ENCODE assay signal across 18 cellular contexts in genomic region chr3:128287161-128287560, GRCh38.
DNase-seq lines count a peak whose midpoint lies in the region; ATAC-seq and TF ChIP-seq lines count a peak whose summit lies in the region.
"Had no signal": no experiment of that assay in that cellular context is flagged by ENCODE, and none has a peak within 500 bp of the region (broad histone marks: within the 10 kb centered on the region; RNA-seq: fewer than 3 reads in every experiment).

No MANE protein-coding gene starts in this region.

- H4K20me1 ChIP-seq in GM23338 (replicated peaks; ENCODE audit: insufficient read depth): no peaks in the 10 kb centered on the region
- H4K20me1 ChIP-seq in neural progenitor cell (ENCODE audit: low read depth): no peaks in the 10 kb centered on the region

- POLR2A ChIA-PET in activated CD4-positive, alpha-beta T cell treated with anti-CD3 and anti-CD28 coated beads for 36 hours (lab: Charles Lee): no interaction called here

- no peaks in the 10 kb centered on the region for H3K9me3 ChIP-seq in neural progenitor cell (ENCODE audit: low read depth)

- H3K36me3 ChIP-seq in GM23338 (ENCODE audit: insufficient read depth) (no peaks in the 10 kb centered on the region), neural progenitor cell (no peaks in the 10 kb centered on the region)

- H3K9me3 Mint-ChIP-seq in activated CD4-positive, alpha-beta T cell treated with anti-CD3 and anti-CD28 coated beads for 36 hours (ENCODE audit: low read depth): peaks cover 9% of the 10 kb centered on the region
- no peaks in the 10 kb centered on the region; the same call in 2 of the 3 replicates for H3K9me3 Mint-ChIP-seq in GM23338
- no peaks in the 10 kb centered on the region for H3K9me3 Mint-ChIP-seq in central memory CD8-positive, alpha-beta T cell
- H3K9me3 Mint-ChIP-seq in neural progenitor cell: peaks cover 14% of the 10 kb centered on the region
- no peaks in the 10 kb centered on the region for H3K9me3 Mint-ChIP-seq in HFFc6

- H3F3A ChIP-seq in GM23338 (replicated peaks; ENCODE audit: low read depth) (no peaks in the 10 kb centered on the region), neural progenitor cell (ENCODE audit: low read depth) (peaks cover 6% of the 10 kb centered on the region)

- 0 out of 2 replicates have a peak, but pooled peaks cover 3% of the 10 kb centered on the region for H3K9me2 ChIP-seq in GM23338 (ENCODE audit: insufficient read depth)

- TF ChIP-seq CTCF in GM23338 (conservative IDR thresholded peaks at IDR 0.05; ENCODE audit: low read depth in 2 of 2): no peak
- no peak for TF ChIP-seq CTCF in neural progenitor cell (IDR thresholded peaks at IDR 0.05)
- no peak for TF ChIP-seq CTCF in HFFc6 (IDR thresholded peaks at IDR 0.05)
- no peak for TF ChIP-seq CTCF in omental fat pad (IDR thresholded peaks at IDR 0.05)

- H3K27me3 ChIP-seq in GM23338 (ENCODE audit: insufficient read depth) (no peaks in the 10 kb centered on the region), neural progenitor cell (peaks cover under 1% of the 10 kb centered on the region)
- H3K27me3 ChIP-seq: BLaER1 treated with 17β-estradiol and CSF1 and Interleukin-3, amounts not matched to agents 10 nM and 100 nM had no signal

- peaks cover 2% of the 10 kb centered on the region for H3K4me1 Mint-ChIP-seq in activated CD4-positive, alpha-beta T cell treated with anti-CD3 and anti-CD28 coated beads for 36 hours
- peaks cover 43% of the 10 kb centered on the region for H3K4me1 Mint-ChIP-seq in GM23338
- H3K4me1 Mint-ChIP-seq in central memory CD8-positive, alpha-beta T cell: peaks cover 16% of the 10 kb centered on the region
- peaks cover 28% of the 10 kb centered on the region for H3K4me1 Mint-ChIP-seq in neural progenitor cell
- H3K4me1 Mint-ChIP-seq in HFFc6 (ENCODE audit: low read depth): peaks cover 9% of the 10 kb centered on the region

- ATAC-seq in activated CD4-positive, alpha-beta T cell treated with anti-CD3 and anti-CD28 coated beads for 36 hours: no peak
- ATAC-seq in GM23338: peak; percentile 57; the same call in 1 of the 3 replicates
- no peak for ATAC-seq in central memory CD8-positive, alpha-beta T cell (replicated peaks; ENCODE audit: extremely low read depth, poor library complexity, severe bottlenecking)
- no peak for ATAC-seq in omental fat pad (ENCODE audit: low FRiP score)

- H3K79me2 ChIP-seq in GM23338 (replicated peaks; ENCODE audit: insufficient read depth) (no peaks in the 10 kb centered on the region), neural progenitor cell (ENCODE audit: low read depth) (no peaks in the 10 kb centered on the region)

- peaks cover 41% of the 10 kb centered on the region for H3K36me3 Mint-ChIP-seq in activated CD4-positive, alpha-beta T cell treated with anti-CD3 and anti-CD28 coated beads for 36 hours (ENCODE audit: low read depth)
- H3K36me3 Mint-ChIP-seq in GM23338 (ENCODE audit: low read depth): no peaks in the 10 kb centered on the region; the same call in 1 of the 3 replicates
- peaks cover 4% of the 10 kb centered on the region for H3K36me3 Mint-ChIP-seq in central memory CD8-positive, alpha-beta T cell (ENCODE audit: insufficient read depth)
- H3K36me3 Mint-ChIP-seq in neural progenitor cell: peaks cover 17% of the 10 kb centered on the region
- peaks cover 10% of the 10 kb centered on the region; the same call in 1 of the 2 replicates for H3K36me3 Mint-ChIP-seq in HFFc6 (ENCODE audit: low read depth)

- DNase-seq in activated CD4-positive, alpha-beta T cell treated with anti-CD3 and anti-CD28 coated beads for 36 hours: no peak
- DNase-seq in activated CD4-positive, alpha-beta T cell treated with anti-CD3 and anti-CD28 coated beads for 1 hour: no peak
- DNase-seq in GM23338 (ENCODE audit: low spot score): peak; percentile 29
- DNase-seq in central memory CD8-positive, alpha-beta T cell (ENCODE audit: low spot score in 2 of 2): peak in 1 of 2 donors; percentile 2
- DNase-seq in neural progenitor cell (ENCODE audit: low spot score): no peak
- no peak for DNase-seq in COR-L47 (lab: John Stamatoyannopoulos, UW)
- no peak for DNase-seq in HFFc6
- DNase-seq in omental fat pad (ENCODE audit: low spot score): no peak
- DNase-seq: Calu3, DMS79, KG1, NCI-H1105, NCI-H1694 treated with DMSO at 0.1 percent for 48 hours, NCI-H69, PC-9 had no signal

- peak overlapping the region; percentile 11; the same call in 1 of the 2 replicates for H3K4me2 ChIP-seq in GM23338
- H3K4me2 ChIP-seq in neural progenitor cell: peak overlapping the region; percentile 22
- H3K4me2 ChIP-seq: BLaER1 treated with 17β-estradiol and CSF1 and Interleukin-3, amounts not matched to agents 10 nM and 100 nM; PC-9 had no signal

- no peak overlapping the region for H3K4me3 ChIP-seq in GM23338
- H3K4me3 ChIP-seq in neural progenitor cell: no peak overlapping the region
- H3K4me3 ChIP-seq: BLaER1 treated with 17β-estradiol and CSF1 and Interleukin-3, amounts not matched to agents 10 nM and 100 nM; PC-9 had no signal

- no peak overlapping the region for H3K9ac ChIP-seq in neural progenitor cell
- H3K9ac ChIP-seq: BLaER1 treated with 17β-estradiol and CSF1 and Interleukin-3, amounts not matched to agents 10 nM and 100 nM had no signal

- CTCF ChIA-PET in activated CD4-positive, alpha-beta T cell treated with anti-CD3 and anti-CD28 coated beads for 36 hours (lab: Charles Lee): interaction anchor here (1.3 kb wide), 1 partner anchor 12 kb away, joined by 4 read pairs; no protein-coding TSS in a partner anchor

- no peaks in the 10 kb centered on the region for H3K27me3 Mint-ChIP-seq in activated CD4-positive, alpha-beta T cell treated with anti-CD3 and anti-CD28 coated beads for 36 hours
- H3K27me3 Mint-ChIP-seq in GM23338 (ENCODE audit: insufficient read depth, low read depth, poor library complexity) (peaks cover 28% of the 10 kb centered on the region), neural progenitor cell (ENCODE audit: insufficient read depth, low read depth) (peaks cover 4% of the 10 kb centered on the region), HFFc6 (ENCODE audit: insufficient read depth) (peaks cover 2% of the 10 kb centered on the region; the same call in 1 of the 2 replicates)
- H3K27me3 Mint-ChIP-seq in central memory CD8-positive, alpha-beta T cell: no peaks in the 10 kb centered on the region

- peak overlapping the region; percentile 10 for H3K27ac Mint-ChIP-seq in activated CD4-positive, alpha-beta T cell treated with anti-CD3 and anti-CD28 coated beads for 36 hours
- no peak overlapping the region for H3K27ac Mint-ChIP-seq in GM23338
- H3K27ac Mint-ChIP-seq in central memory CD8-positive, alpha-beta T cell (ENCODE audit: low read depth): peak overlapping the region; percentile 11
- no peak overlapping the region for H3K27ac Mint-ChIP-seq in neural progenitor cell
- H3K27ac Mint-ChIP-seq in HFFc6: no peak overlapping the region

- intact Hi-C loops in activated CD4-positive, alpha-beta T cell treated with anti-CD3 and anti-CD28 coated beads for 36 hours (cut with DNase I, micrococcal nuclease): no loop called here

- H3K4me1 ChIP-seq in GM23338 (ENCODE audit: insufficient read depth): peaks cover 30% of the 10 kb centered on the region
- peaks cover 12% of the 10 kb centered on the region for H3K4me1 ChIP-seq in neural progenitor cell
- H3K4me1 ChIP-seq: BLaER1 treated with 17β-estradiol and CSF1 and Interleukin-3, amounts not matched to agents 10 nM and 100 nM had no signal

- H2AFZ ChIP-seq in GM23338 (no peak overlapping the region), neural progenitor cell (replicated peaks) (no peak overlapping the region)
- H2AFZ ChIP-seq: PC-9 had no signal

- H3K27ac ChIP-seq in GM23338 (ENCODE audit: low read depth) (no peak overlapping the region), neural progenitor cell (no peak overlapping the region)
- H3K27ac ChIP-seq: 22Rv1; BLaER1 treated with 17β-estradiol and CSF1 and Interleukin-3, amounts not matched to agents 10 nM and 100 nM; HL-60; PC-9 had no signal

- H3K4me3 Mint-ChIP-seq in activated CD4-positive, alpha-beta T cell treated with anti-CD3 and anti-CD28 coated beads for 36 hours: no peak overlapping the region
- H3K4me3 Mint-ChIP-seq in GM23338 (no peak overlapping the region; the same call in 1 of the 3 replicates), neural progenitor cell (no peak overlapping the region), HFFc6 (no peak overlapping the region)
- H3K4me3 Mint-ChIP-seq in central memory CD8-positive, alpha-beta T cell: no peak overlapping the region

TF ChIP-seq in GM23338, 12 proteins besides CTCF, POLR2A, EP300 and RAD21 (continues in another document):
- no peak for TF ChIP-seq JUNB (IDR thresholded peaks at IDR 0.05; ENCODE audit: unreplicated experiment)
- no peak for TF ChIP-seq ZNF331 (CRISPR knock-in tag; IDR thresholded peaks at IDR 0.05; ENCODE audit: low read depth)
- no peak for TF ChIP-seq STAT1 (IDR thresholded peaks at IDR 0.05; ENCODE audit: unreplicated experiment)
- TF ChIP-seq REST (IDR thresholded peaks at IDR 0.05; ENCODE audit: unreplicated experiment): no peak

Comparison
In these comparisons a context has a peak if more than half of its experiments do, and no peak if none do; other contexts are left out.
1. H3K27ac Mint-ChIP-seq: peak in activated CD4-positive, alpha-beta T cell treated with anti-CD3 and anti-CD28 coated beads for 36 hours (single experiment) and central memory CD8-positive, alpha-beta T cell (single experiment); none in GM23338 (single experiment), neural progenitor cell (single experiment) and HFFc6 (single experiment).